29 cellular contexts compared by ENCODE assay signal in the genomic region with DNA sequence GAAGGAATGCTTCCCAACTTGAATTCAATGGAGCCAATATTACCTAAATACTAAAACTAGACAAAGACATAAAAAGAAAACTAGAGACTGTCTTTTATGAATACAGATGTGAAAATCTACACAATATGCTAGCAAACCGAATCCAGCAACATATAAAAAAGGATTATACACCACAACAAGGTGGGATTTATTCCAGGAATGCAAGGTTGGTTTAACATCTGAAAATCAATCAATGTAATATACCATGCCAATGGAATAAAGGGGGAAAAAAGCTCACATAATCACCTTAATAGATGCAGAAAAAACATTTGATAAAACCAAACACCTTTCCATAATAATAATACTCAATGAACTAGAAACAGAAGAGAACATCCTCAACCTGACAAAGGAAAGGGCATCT.
"Had no signal": no experiment of that assay in that cellular context is flagged by ENCODE, and none has a peak within 500 bp of the region (broad histone marks: within the 10 kb centered on the region; RNA-seq: fewer than 3 reads in every experiment).

No MANE protein-coding gene starts in this region.

- H3K4me1 ChIP-seq: colonic mucosa, esophagus squamous epithelium, foreskin keratinocyte, gastrocnemius medialis, gastroesophageal sphincter had no signal

- FAIRE-seq: colon, endometrium, endothelial cell of umbilical vein, frontal cortex had no signal

- H2AFZ ChIP-seq: hepatocyte had no signal

- H3K27me3 ChIP-seq: colonic mucosa, dorsolateral prefrontal cortex, esophagus muscularis mucosa, esophagus squamous epithelium, foreskin keratinocyte, gastrocnemius medialis, gastroesophageal sphincter, heart left ventricle, heart right ventricle, hepatocyte had no signal

- H3K9me3 ChIP-seq: colonic mucosa, gastrocnemius medialis had no signal

- H3K27ac ChIP-seq: colonic mucosa, coronary artery, dorsolateral prefrontal cortex, epithelial cell of prostate, esophagus muscularis mucosa, esophagus squamous epithelium, foreskin keratinocyte, gastrocnemius medialis, gastroesophageal sphincter, heart left ventricle, heart right ventricle, hepatocyte had no signal

- H3K4me2 ChIP-seq: hepatocyte had no signal

- ATAC-seq: effector memory CD8-positive, alpha-beta T cell; esophagus mucosa; foreskin keratinocyte; gastrocnemius medialis; gastroesophageal sphincter; heart left ventricle; heart right ventricle had no signal

- DNase-seq: colonic mucosa; cortex of kidney; dermis blood vessel endothelial cell; dorsolateral prefrontal cortex; effector CD4-positive, alpha-beta T cell; effector CD8-positive, alpha-beta T cell; effector memory CD4-positive, alpha-beta T cell; effector memory CD8-positive, alpha-beta T cell; endodermal cell; erythroblast; esophagus squamous epithelium; foreskin fibroblast; foreskin keratinocyte; foreskin melanocyte; gastrocnemius medialis; glutamatergic neuron; head of caudate nucleus; heart left ventricle; heart right ventricle had no signal

- H3K36me3 ChIP-seq: colonic mucosa had no signal

- H3K4me3 ChIP-seq: colonic mucosa, coronary artery, dorsolateral prefrontal cortex, esophagus muscularis mucosa, esophagus squamous epithelium, gastrocnemius medialis, gastroesophageal sphincter, heart left ventricle, heart right ventricle, hepatocyte had no signal

- H3K79me2 ChIP-seq: hepatocyte had no signal
